8 cellular contexts compared by ENCODE assay signal in genomic region chr21:31347435-31348032, GRCh38. TPM values are rescaled to one million over a fixed set of nuclear protein-coding genes. Genes with fewer than 3 reads are reported as not detected.
DNase-seq lines count a peak whose midpoint lies in the region; ATAC-seq and TF ChIP-seq lines count a peak whose summit lies in the region.

No MANE protein-coding gene starts in this region.

- no peaks in the 10 kb centered on the region for H3K27me3 Mint-ChIP-seq in WTC11 (ENCODE audit: low read depth)

- TF ChIP-seq CTCF in LNCAP (IDR thresholded peaks at IDR 0.05) = peak; percentile 62
- TF ChIP-seq CTCF in astrocyte of the spinal cord (IDR thresholded peaks at IDR 0.05; ENCODE audit: low read depth, low read length) = peak; percentile 67
- TF ChIP-seq CTCF in lung (IDR thresholded peaks at IDR 0.05; ENCODE audit: control extremely low read depth, extremely low read depth) = peak; percentile 11
- no peak for TF ChIP-seq CTCF in WTC11 (IDR thresholded peaks at IDR 0.05)
- peak in 1 of 3 experiments; percentile 11 for TF ChIP-seq CTCF in ascending aorta (IDR thresholded peaks at IDR 0.05)

- H3K27ac ChIP-seq in lung (ENCODE audit: low read depth in 1 of 2, low read length in 1 of 2) (no peak overlapping the region), ascending aorta (no peak overlapping the region)

- H3K27me3 ChIP-seq in lung (ENCODE audit: control insufficient read depth, insufficient read depth) (no peaks in the 10 kb centered on the region), ascending aorta (no peaks in the 10 kb centered on the region)

- ATAC-seq in lung (ENCODE audit: insufficient read depth, low FRiP score) = no peak
- ATAC-seq in GM21515 (IDR thresholded peaks at IDR 0.05; ENCODE audit: unreplicated experiment) = no peak
- no peak for ATAC-seq in WTC11
- no peak for ATAC-seq in left ventricle myocardium superior

- DNase-seq in Caki2 (ENCODE audit: low read depth) (peak; percentile 42), astrocyte of the spinal cord (ENCODE audit: low read depth, low spot score) (peak; percentile 50), lung (ENCODE audit: low spot score) (no peak), WTC11 (ENCODE audit: low spot score) (no peak), ascending aorta (ENCODE audit: low spot score in 2 of 2) (no peak), left ventricle myocardium superior (no peak)

- CTCF ChIA-PET in WTC11 (lab: Charles Lee) = interaction anchor here (0.6 to 1.3 kb wide), 12 partner anchors 16 to 238 kb away, joined by 3 to 8 read pairs (median 3); no protein-coding TSS in a partner anchor

- WGBS in lung, 2 donors = 46 to 70% methylated on average over 15 of the region's 15 CpGs

- no peaks in the 10 kb centered on the region for H3K9me3 Mint-ChIP-seq in WTC11

- H3K9me3 ChIP-seq in lung (ENCODE audit: control insufficient read depth in 2 of 2, insufficient read depth in 1 of 2, low read length in 1 of 2) (no peaks in the 10 kb centered on the region), ascending aorta (no peaks in the 10 kb centered on the region)

- H3K4me1 Mint-ChIP-seq in WTC11 = peaks cover 20% of the 10 kb centered on the region

- intact Hi-C loops in ascending aorta (cut with DNase I) = no loop called here
- intact Hi-C loops in left ventricle myocardium superior (cut with micrococcal nuclease) = no loop called here

- H3K4me3 Mint-ChIP-seq in WTC11 = no peak overlapping the region

- no peaks in the 10 kb centered on the region for H3K36me3 Mint-ChIP-seq in WTC11

- no peaks in the 10 kb centered on the region for H3K36me3 ChIP-seq in lung (ENCODE audit: control insufficient read depth in 2 of 2, insufficient read depth in 2 of 2, low read length in 2 of 2)
- H3K36me3 ChIP-seq in ascending aorta = no peaks in the 10 kb centered on the region

- no peak overlapping the region for H3K4me3 ChIP-seq in astrocyte of the spinal cord (ENCODE audit: low read depth, low read length)
- no peak overlapping the region for H3K4me3 ChIP-seq in lung
- H3K4me3 ChIP-seq in ascending aorta = no peak overlapping the region

- POLR2A ChIA-PET in WTC11 (lab: Charles Lee) = no interaction called here

- no peak overlapping the region for H3K27ac Mint-ChIP-seq in WTC11

- in situ Hi-C loops in Caki2 (cut with HindIII; ENCODE audit: low pct_unique_long_range_greater_than_20kb, low sequenced_read_pairs) = no loop called here
- in situ Hi-C loops in astrocyte of the spinal cord (cut with HindIII; ENCODE audit: low sequenced_read_pairs) = no loop called here

- H3K4me1 ChIP-seq in lung (ENCODE audit: control insufficient read depth in 2 of 2, insufficient read depth in 2 of 2, low read length in 2 of 2) = no peaks in the 10 kb centered on the region
- no peaks in the 10 kb centered on the region for H3K4me1 ChIP-seq in ascending aorta

TF ChIP-seq in WTC11, 78 proteins besides CTCF, POLR2A, EP300 and RAD21 (continues in another document):
- TF ChIP-seq, protein P1, sequence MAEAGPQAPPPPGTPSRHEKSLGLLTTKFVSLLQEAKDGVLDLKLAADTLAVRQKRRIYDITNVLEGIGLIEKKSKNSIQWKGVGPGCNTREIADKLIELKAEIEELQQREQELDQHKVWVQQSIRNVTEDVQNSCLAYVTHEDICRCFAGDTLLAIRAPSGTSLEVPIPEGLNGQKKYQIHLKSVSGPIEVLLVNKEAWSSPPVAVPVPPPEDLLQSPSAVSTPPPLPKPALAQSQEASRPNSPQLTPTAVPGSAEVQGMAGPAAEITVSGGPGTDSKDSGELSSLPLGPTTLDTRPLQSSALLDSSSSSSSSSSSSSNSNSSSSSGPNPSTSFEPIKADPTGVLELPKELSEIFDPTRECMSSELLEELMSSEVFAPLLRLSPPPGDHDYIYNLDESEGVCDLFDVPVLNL (CRISPR knock-in tag; IDR thresholded peaks at IDR 0.05; ENCODE audit: borderline replicate concordance, low read depth) = no peak
- TF ChIP-seq, protein P2, sequence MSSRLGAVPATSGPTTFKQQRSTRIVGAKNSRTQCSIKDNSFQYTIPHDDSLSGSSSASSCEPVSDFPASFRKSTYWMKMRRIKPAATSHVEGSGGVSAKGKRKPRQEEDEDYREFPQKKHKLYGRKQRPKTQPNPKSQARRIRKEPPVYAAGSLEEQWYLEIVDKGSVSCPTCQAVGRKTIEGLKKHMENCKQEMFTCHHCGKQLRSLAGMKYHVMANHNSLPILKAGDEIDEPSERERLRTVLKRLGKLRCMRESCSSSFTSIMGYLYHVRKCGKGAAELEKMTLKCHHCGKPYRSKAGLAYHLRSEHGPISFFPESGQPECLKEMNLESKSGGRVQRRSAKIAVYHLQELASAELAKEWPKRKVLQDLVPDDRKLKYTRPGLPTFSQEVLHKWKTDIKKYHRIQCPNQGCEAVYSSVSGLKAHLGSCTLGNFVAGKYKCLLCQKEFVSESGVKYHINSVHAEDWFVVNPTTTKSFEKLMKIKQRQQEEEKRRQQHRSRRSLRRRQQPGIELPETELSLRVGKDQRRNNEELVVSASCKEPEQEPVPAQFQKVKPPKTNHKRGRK (CRISPR knock-in tag; IDR thresholded peaks at IDR 0.05; ENCODE audit: borderline replicate concordance) = no peak
- no peak for TF ChIP-seq HMGA2 (CRISPR knock-in tag; IDR thresholded peaks at IDR 0.05)
- no peak for TF ChIP-seq E2F1 (CRISPR knock-in tag; IDR thresholded peaks at IDR 0.05)
- TF ChIP-seq TEAD1 (CRISPR knock-in tag; IDR thresholded peaks at IDR 0.05) = no peak
- TF ChIP-seq ATF6 (CRISPR knock-in tag; IDR thresholded peaks at IDR 0.05) = no peak
- TF ChIP-seq NR3C1 (CRISPR knock-in tag; conservative IDR thresholded peaks at IDR 0.05; ENCODE audit: low read depth) = no peak
- no peak for TF ChIP-seq EMX1 (CRISPR knock-in tag; IDR thresholded peaks at IDR 0.05)
- TF ChIP-seq ZNF396 (CRISPR knock-in tag; IDR thresholded peaks at IDR 0.05; ENCODE audit: borderline replicate concordance) = no peak
- TF ChIP-seq ZNF671 (CRISPR knock-in tag; IDR thresholded peaks at IDR 0.05) = no peak
- TF ChIP-seq FOXK1 (CRISPR knock-in tag; IDR thresholded peaks at IDR 0.05) = no peak
- TF ChIP-seq STAT6 (CRISPR knock-in tag; conservative IDR thresholded peaks at IDR 0.05; ENCODE audit: low read depth) = no peak

RNA-seq across cellular contexts. Expression of gene TIAM1, which starts 3.5 kb away (rescaled TPM):
- 0.67 and 4.2 TPM in 2 replicates for total RNA-seq in Caki2 (2014; rRNA removed; shearing (Covaris generic); ENCODE audit: low replicate concordance)
- total RNA-seq in lung (10 to 100 TPM; 15.3 to 58.0 TPM), WTC11 (2021) (25.2 to 28.7 TPM (median 28.2 TPM) in 3 replicates), ascending aorta (2.7 TPM), left ventricle myocardium superior (1.8 TPM)
- polyA plus RNA-seq in lung = 1 to 10 TPM; 3.5 to 8.3 TPM

Comparison
In these comparisons a context has a peak if more than half of its experiments do, and no peak if none do; other contexts are left out.
1. DNase-seq: peak in Caki2 (single experiment) and astrocyte of the spinal cord (single experiment); none in lung (single experiment), WTC11 (single experiment), ascending aorta (0 of 2) and left ventricle myocardium superior (single experiment).